In genomic region chr15:59396660-59397059, GRCh38 we compare ENCODE assay signal across 18 cellular contexts. TPM values are rescaled to one million over a fixed set of nuclear protein-coding genes. Genes with fewer than 3 reads are reported as not detected.
DNase-seq lines count a peak whose midpoint lies in the region; TF ChIP-seq lines count a peak whose summit lies in the region.
"Had no signal": no experiment of that assay in that cellular context is flagged by ENCODE, and none has a peak within 500 bp of the region (broad histone marks: within the 10 kb centered on the region; RNA-seq: fewer than 3 reads in every experiment).

No MANE protein-coding gene starts in this region.

- no peak for DNase-seq in GM06990 (ENCODE audit: extremely low read depth, insufficient read length)
- no peak for DNase-seq in brain microvascular endothelial cell
- no peak for DNase-seq in caudate nucleus (lab: John Stamatoyannopoulos, UW)
- no peak for DNase-seq in germinal center (ENCODE audit: low spot score)
- DNase-seq in testis = no peak
- DNase-seq in AG08396 (ENCODE audit: low spot score) = no peak
- DNase-seq: Calu3, GM23248, KG1, MG63, NCI-H1092, NCI-H146, NCI-H2081, NCI-H524 treated with DMSO at 0.1 percent for 48 hours, OCI-M1, RPMI8226 had no signal

- in situ Hi-C loops in brain microvascular endothelial cell (cut with HindIII; ENCODE audit: low pct_ligation_motif_present, low sequenced_read_pairs) = no loop called here

- no peaks in the 10 kb centered on the region for H3K27me3 ChIP-seq in GM06990 (replicated peaks; ENCODE audit: control insufficient read depth, insufficient read depth, low read length)
- H3K27me3 ChIP-seq in Loucy (ENCODE audit: insufficient read depth, low read length, poor library complexity, severe bottlenecking) = no peaks in the 10 kb centered on the region
- H3K27me3 ChIP-seq in brain microvascular endothelial cell (replicated peaks) = no peaks in the 10 kb centered on the region
- no peaks in the 10 kb centered on the region for H3K27me3 ChIP-seq in testis
- H3K27me3 ChIP-seq: MG63 had no signal

- no peak overlapping the region for H3K9ac ChIP-seq in Loucy (ENCODE audit: low read depth, low read length, poor library complexity, severe bottlenecking)
- H3K9ac ChIP-seq: GM23248 had no signal

- H3K4me2 ChIP-seq in Loucy (ENCODE audit: low read depth, low read length, poor library complexity, severe bottlenecking) = no peak overlapping the region

- H3K36me3 ChIP-seq in GM06990 (ENCODE audit: control insufficient read depth, insufficient read depth, low read length) = no peaks in the 10 kb centered on the region
- no peaks in the 10 kb centered on the region for H3K36me3 ChIP-seq in Loucy (ENCODE audit: insufficient read depth, low read length)
- no peaks in the 10 kb centered on the region for H3K36me3 ChIP-seq in brain microvascular endothelial cell (replicated peaks)
- H3K36me3 ChIP-seq in testis (ENCODE audit: low read depth, missing control alignments) = no peaks in the 10 kb centered on the region
- H3K36me3 ChIP-seq: MG63 had no signal

- H3K27ac ChIP-seq in 22Rv1 = no peak overlapping the region
- H3K27ac ChIP-seq in brain microvascular endothelial cell = no peak overlapping the region
- no peak overlapping the region for H3K27ac ChIP-seq in caudate nucleus (ENCODE audit: low read depth, low read length)
- no peak overlapping the region for H3K27ac ChIP-seq in testis
- H3K27ac ChIP-seq: GM23248 had no signal

- H2AFZ ChIP-seq in Loucy (ENCODE audit: low read length) = no peak overlapping the region
- H2AFZ ChIP-seq: GM23248 had no signal

- intact Hi-C loops in testis (cut with DNase I; ENCODE audit: low total_unique reads) = no loop called here

- 47 to 51% methylated on average over 3 of the region's 3 CpGs for WGBS in testis, 2 donors

- H3K4me3 ChIP-seq in GM06990 (replicated peaks; ENCODE audit: low read depth, low read length) (no peak overlapping the region), Loucy (ENCODE audit: low read length, poor library complexity, severe bottlenecking) (no peak overlapping the region), brain microvascular endothelial cell (ENCODE audit: low read depth, low read length) (no peak overlapping the region), testis (no peak overlapping the region)
- H3K4me3 ChIP-seq: GM23248, MG63 had no signal

- H3K9me2 ChIP-seq in Loucy (replicated peaks; ENCODE audit: low read depth, low read length) = no peaks in the 10 kb centered on the region

- H3K9me3 ChIP-seq in Loucy (ENCODE audit: insufficient read depth, low read depth, low read length) = no peaks in the 10 kb centered on the region
- no peaks in the 10 kb centered on the region for H3K9me3 ChIP-seq in testis
- H3K9me3 ChIP-seq: MG63 had no signal

- H4K20me1 ChIP-seq in Loucy (ENCODE audit: insufficient read depth, low read length, poor library complexity, severe bottlenecking) = no peaks in the 10 kb centered on the region

- TF ChIP-seq CTCF in 22Rv1 (IDR thresholded peaks at IDR 0.05) = peak; percentile 12; the same call in 1 of the 2 replicates
- peak; percentile 13 for TF ChIP-seq CTCF in GM06990 (IDR thresholded peaks at IDR 0.05; ENCODE audit: insufficient read depth, low read length, poor library complexity, severe bottlenecking)
- TF ChIP-seq CTCF in Loucy (conservative IDR thresholded peaks at IDR 0.05; ENCODE audit: low read length) = 0 out of 2 replicates have a peak, but pooled peaks have one; percentile 8
- TF ChIP-seq CTCF in brain microvascular endothelial cell (IDR thresholded peaks at IDR 0.05; ENCODE audit: low read depth, low read length, missing control alignments) = peak; percentile 20
- no peak for TF ChIP-seq CTCF in testis (IDR thresholded peaks at IDR 0.05)

- H3K4me1 ChIP-seq in Loucy (ENCODE audit: insufficient read depth, low read length, poor library complexity, severe bottlenecking) = no peaks in the 10 kb centered on the region
- H3K4me1 ChIP-seq in testis = no peaks in the 10 kb centered on the region

- no peaks in the 10 kb centered on the region for H3K79me2 ChIP-seq in Loucy (ENCODE audit: insufficient read depth, low read length)

- TF ChIP-seq POLR2A in testis (IDR thresholded peaks at IDR 0.05) = no peak

- no peaks in the 10 kb centered on the region for H3F3A ChIP-seq in Loucy (ENCODE audit: low read depth)

RNA-seq across cellular contexts. Expression of gene MYO1E, which starts 24.0 kb away (rescaled TPM):
- total RNA-seq in testis = 10 to 100 TPM; 14.3 to 22.5 TPM
- polyA plus RNA-seq in testis (ENCODE audit: insufficient read depth, low read depth, low replicate concordance) = 23.4 TPM

RNA-seq across cellular contexts. Expression of gene FAM81A, which starts 41.3 kb away (rescaled TPM):
- 1 to 10 TPM; 5.1 to 5.6 TPM for total RNA-seq in testis
- polyA plus RNA-seq in testis (ENCODE audit: insufficient read depth, low read depth, low replicate concordance) = 4.4 TPM

Comparison
In these comparisons a context has a peak if more than half of its experiments do, and no peak if none do; other contexts are left out.
1. CTCF ChIP-seq: peak in 22Rv1 (single experiment), GM06990 (single experiment), Loucy (single experiment) and brain microvascular endothelial cell (single experiment); none in testis (0 of 3).